Comparison of ENCODE assay signal across 16 cellular contexts in the genomic region with DNA sequence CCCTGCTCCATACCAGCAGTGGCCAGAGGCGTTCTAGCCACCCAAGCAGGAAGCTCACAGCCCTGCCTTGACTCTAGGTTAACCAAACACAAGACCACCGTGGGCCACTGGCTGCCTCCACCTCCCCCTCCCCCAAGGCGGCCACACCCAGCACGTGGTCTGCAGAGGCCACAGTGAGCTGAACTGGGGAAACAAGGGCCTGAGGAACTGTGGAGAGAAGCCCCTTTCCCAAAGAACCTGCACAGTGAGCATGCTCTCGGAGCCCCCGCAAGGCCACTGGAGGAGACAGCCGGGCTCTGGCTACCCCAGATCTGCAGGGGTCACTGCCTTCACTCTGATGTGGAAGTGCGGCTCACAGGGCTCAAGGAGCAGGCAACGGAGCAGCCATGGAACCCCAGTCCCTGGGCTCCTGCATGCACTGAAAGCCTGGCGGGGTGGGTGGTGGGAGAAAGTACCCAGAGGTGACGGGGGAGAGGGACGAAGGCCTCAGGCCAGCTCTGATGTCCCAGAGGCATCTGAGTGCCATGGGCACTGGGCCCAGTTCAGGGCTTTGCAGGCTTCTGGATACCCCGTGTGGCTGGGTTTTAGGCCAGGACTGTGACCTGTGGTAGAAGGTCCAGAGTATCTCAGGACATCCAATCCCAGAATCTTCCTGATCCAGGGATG.
A peak's percentile ranks its signal among the peaks of the same experiment; 100 is the strongest.
DNase-seq lines count a peak whose midpoint lies in the region; ATAC-seq, FAIRE-seq and TF ChIP-seq lines count a peak whose summit lies in the region.
"Had no signal": no experiment of that assay in that cellular context is flagged by ENCODE, and none has a peak within 500 bp of the region (broad histone marks: within the 10 kb centered on the region; RNA-seq: fewer than 3 reads in every experiment).

No MANE protein-coding gene starts in this region.

- H3K9me3 ChIP-seq in BLaER1 (no peaks in the 10 kb centered on the region), kidney (ENCODE audit: control insufficient read depth in 1 of 2, low read length in 2 of 2) (no peaks in the 10 kb centered on the region), spleen (peaks cover 0 to 18% (median 2%) of the 10 kb centered on the region in 8 donors), MG63 (no peaks in the 10 kb centered on the region)

- DNase-seq in WTC11 (ENCODE audit: low spot score) (peak; percentile 2), kidney (peak; percentile 58), spleen (peak; percentile 71), MG63 (no peak)
- DNase-seq: AML-193; Calu3; CD4-positive, CD25-positive, alpha-beta regulatory T cell; Kasumi-1; NCI-H2029; NCI-H510A treated with DMSO at 0.1 percent for 48 hours had no signal

- no peaks in the 10 kb centered on the region for H3K4me1 Mint-ChIP-seq in WTC11

- H3K4me1 ChIP-seq in BLaER1 (peaks cover 18% of the 10 kb centered on the region), kidney (ENCODE audit: control insufficient read depth in 1 of 2, insufficient read depth in 1 of 2, low read depth in 1 of 2, low read length in 2 of 2) (no peaks in the 10 kb centered on the region), spleen (no peaks in the 10 kb centered on the region)

- H3K4me3 ChIP-seq in BLaER1 (no peak overlapping the region), kidney (ENCODE audit: low read length in 2 of 2) (no peak overlapping the region), spleen (no peak overlapping the region), MG63 (no peak overlapping the region)
- H3K4me3 ChIP-seq: GM12878 had no signal

- POLR2A ChIA-PET in WTC11 (lab: Charles Lee), result no interaction called here

- ATAC-seq in WTC11 (no peak), GM19467 (IDR thresholded peaks at IDR 0.05; ENCODE audit: unreplicated experiment) (no peak), GM19395 (IDR thresholded peaks at IDR 0.05; ENCODE audit: unreplicated experiment) (no peak)
- ATAC-seq: GM12878, HCT116, Panc1 had no signal

- FAIRE-seq in kidney (lab: Jason Lieb, UNC), result no peak
- FAIRE-seq: GM12878 had no signal

- 0 out of 2 replicates have a peak overlapping the region, but pooled peaks have one; percentile 6 for H3K27ac ChIP-seq in BLaER1
- no peak overlapping the region for H3K27ac ChIP-seq in kidney (ENCODE audit: low read depth in 2 of 2, low read length in 2 of 2)
- no peak overlapping the region for H3K27ac ChIP-seq in spleen

- no peaks in the 10 kb centered on the region for H3K36me3 Mint-ChIP-seq in WTC11

- intact Hi-C loops in kidney (cut with DNase I), result no loop called here
- intact Hi-C loops in spleen (cut with DNase I; ENCODE audit: low total_unique reads), result no loop called here

- H4K20me1 ChIP-seq in BLaER1, result peaks cover 16% of the 10 kb centered on the region; the same call in 1 of the 2 replicates

- H3K27me3 ChIP-seq in BLaER1, result no peaks in the 10 kb centered on the region
- H3K27me3 ChIP-seq in spleen (replicated peaks in 1 of 7), result no peaks in the 10 kb centered on the region
- no peaks in the 10 kb centered on the region for H3K27me3 ChIP-seq in MG63

- TF ChIP-seq CTCF in WTC11 (IDR thresholded peaks at IDR 0.05) (no peak), kidney (IDR thresholded peaks at IDR 0.05; ENCODE audit: borderline replicate concordance, extremely low read depth, insufficient read depth) (no peak), spleen (IDR thresholded peaks at IDR 0.05 in 8 of 11, conservative IDR thresholded peaks at IDR 0.05 in 3 of 11) (no peak)

- H3K27me3 Mint-ChIP-seq in WTC11 (ENCODE audit: low read depth), result no peaks in the 10 kb centered on the region; the same call in 1 of the 2 replicates
- H3K27me3 Mint-ChIP-seq: CD4-positive, CD25-positive, alpha-beta regulatory T cell had no signal

- CTCF ChIA-PET in WTC11 (lab: Charles Lee), result no interaction called here

- peaks cover 4% of the 10 kb centered on the region; the same call in 1 of the 2 replicates for H3K9me3 Mint-ChIP-seq in WTC11

- H3K27ac Mint-ChIP-seq in WTC11, result no peak overlapping the region
- H3K27ac Mint-ChIP-seq: CD4-positive, CD25-positive, alpha-beta regulatory T cell had no signal

- H3K4me2 ChIP-seq in BLaER1, result no peak overlapping the region

- peaks cover 46% of the 10 kb centered on the region; the same call in 1 of the 2 replicates for H3K36me3 ChIP-seq in BLaER1
- H3K36me3 ChIP-seq in kidney (ENCODE audit: control insufficient read depth in 1 of 2, insufficient read depth in 2 of 2, low read length in 2 of 2), result no peaks in the 10 kb centered on the region
- peaks cover 0 to 23% (median 2%) of the 10 kb centered on the region in 6 donors for H3K36me3 ChIP-seq in spleen
- H3K36me3 ChIP-seq in MG63, result no peaks in the 10 kb centered on the region

- no peak for TF ChIP-seq POLR2A in spleen (IDR thresholded peaks at IDR 0.05)

- H3K9ac ChIP-seq in BLaER1 (no peak overlapping the region), kidney (ENCODE audit: low read length in 2 of 2) (no peak overlapping the region)

- WGBS in spleen, 5 donors, result 82 to 89% (median 86%) methylated on average over 10 to 13 of the region's 13 CpGs

- no peak overlapping the region for H3K4me3 Mint-ChIP-seq in WTC11

TF ChIP-seq in WTC11, 78 proteins besides CTCF, POLR2A, EP300 and RAD21 (continues in another document):
- TF ChIP-seq PRDM15 (CRISPR knock-in tag; IDR thresholded peaks at IDR 0.05), result no peak
- no peak for TF ChIP-seq FOXP4 (CRISPR knock-in tag; IDR thresholded peaks at IDR 0.05)
- TF ChIP-seq, protein P1, sequence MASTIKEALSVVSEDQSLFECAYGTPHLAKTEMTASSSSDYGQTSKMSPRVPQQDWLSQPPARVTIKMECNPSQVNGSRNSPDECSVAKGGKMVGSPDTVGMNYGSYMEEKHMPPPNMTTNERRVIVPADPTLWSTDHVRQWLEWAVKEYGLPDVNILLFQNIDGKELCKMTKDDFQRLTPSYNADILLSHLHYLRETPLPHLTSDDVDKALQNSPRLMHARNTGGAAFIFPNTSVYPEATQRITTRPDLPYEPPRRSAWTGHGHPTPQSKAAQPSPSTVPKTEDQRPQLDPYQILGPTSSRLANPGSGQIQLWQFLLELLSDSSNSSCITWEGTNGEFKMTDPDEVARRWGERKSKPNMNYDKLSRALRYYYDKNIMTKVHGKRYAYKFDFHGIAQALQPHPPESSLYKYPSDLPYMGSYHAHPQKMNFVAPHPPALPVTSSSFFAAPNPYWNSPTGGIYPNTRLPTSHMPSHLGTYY (CRISPR knock-in tag; IDR thresholded peaks at IDR 0.05), result no peak
- no peak for TF ChIP-seq USF1 (CRISPR knock-in tag; IDR thresholded peaks at IDR 0.05)
- TF ChIP-seq NR1H2 (CRISPR knock-in tag; IDR thresholded peaks at IDR 0.05), result no peak
- no peak for TF ChIP-seq RELA (CRISPR knock-in tag; IDR thresholded peaks at IDR 0.05; ENCODE audit: borderline replicate concordance)
- no peak for TF ChIP-seq ELF4 (CRISPR knock-in tag; IDR thresholded peaks at IDR 0.05; ENCODE audit: low read depth)
